In the genomic region with DNA sequence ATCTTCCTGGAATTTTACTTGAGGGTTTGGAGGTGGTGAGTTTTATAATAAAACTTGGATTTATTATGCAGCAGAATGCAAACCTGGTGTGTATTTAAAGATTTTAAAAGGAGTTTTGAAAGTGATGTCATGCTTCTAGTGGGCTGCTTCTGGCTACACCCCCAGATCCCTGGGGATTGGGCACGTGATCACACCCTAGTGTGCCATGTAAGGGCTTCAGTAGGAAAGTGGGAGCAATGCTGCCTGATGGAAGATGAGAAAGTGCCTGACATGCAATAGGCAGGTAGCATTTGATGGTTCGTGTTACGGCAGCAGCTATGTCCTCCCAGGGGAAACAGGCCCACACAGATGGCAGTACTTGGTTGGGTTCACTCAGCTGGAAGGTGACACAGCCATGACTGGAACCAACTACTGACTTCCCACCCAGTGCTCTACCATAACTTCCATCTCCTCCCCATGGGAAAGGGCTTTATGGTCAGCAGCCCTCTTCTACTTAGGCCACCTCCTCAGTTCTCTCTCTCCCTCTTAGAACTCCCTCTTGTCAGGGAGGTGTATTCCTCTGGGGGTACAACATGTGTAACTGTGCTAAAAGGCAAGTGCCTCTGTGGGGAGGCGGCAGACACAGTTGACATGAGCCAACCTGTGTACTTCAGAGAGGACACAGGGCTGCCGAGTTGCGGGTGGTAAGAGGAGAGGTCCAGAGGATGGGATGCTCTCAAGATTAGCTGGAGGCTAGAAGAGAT, we compare ENCODE assay signal across 1 cellular context.
TF ChIP-seq lines count a peak whose summit lies in the region.

No MANE protein-coding gene starts in this region.

TF ChIP-seq in HEK293, 187 proteins besides CTCF, POLR2A, EP300 and RAD21:
- TF ChIP-seq, protein P1, sequence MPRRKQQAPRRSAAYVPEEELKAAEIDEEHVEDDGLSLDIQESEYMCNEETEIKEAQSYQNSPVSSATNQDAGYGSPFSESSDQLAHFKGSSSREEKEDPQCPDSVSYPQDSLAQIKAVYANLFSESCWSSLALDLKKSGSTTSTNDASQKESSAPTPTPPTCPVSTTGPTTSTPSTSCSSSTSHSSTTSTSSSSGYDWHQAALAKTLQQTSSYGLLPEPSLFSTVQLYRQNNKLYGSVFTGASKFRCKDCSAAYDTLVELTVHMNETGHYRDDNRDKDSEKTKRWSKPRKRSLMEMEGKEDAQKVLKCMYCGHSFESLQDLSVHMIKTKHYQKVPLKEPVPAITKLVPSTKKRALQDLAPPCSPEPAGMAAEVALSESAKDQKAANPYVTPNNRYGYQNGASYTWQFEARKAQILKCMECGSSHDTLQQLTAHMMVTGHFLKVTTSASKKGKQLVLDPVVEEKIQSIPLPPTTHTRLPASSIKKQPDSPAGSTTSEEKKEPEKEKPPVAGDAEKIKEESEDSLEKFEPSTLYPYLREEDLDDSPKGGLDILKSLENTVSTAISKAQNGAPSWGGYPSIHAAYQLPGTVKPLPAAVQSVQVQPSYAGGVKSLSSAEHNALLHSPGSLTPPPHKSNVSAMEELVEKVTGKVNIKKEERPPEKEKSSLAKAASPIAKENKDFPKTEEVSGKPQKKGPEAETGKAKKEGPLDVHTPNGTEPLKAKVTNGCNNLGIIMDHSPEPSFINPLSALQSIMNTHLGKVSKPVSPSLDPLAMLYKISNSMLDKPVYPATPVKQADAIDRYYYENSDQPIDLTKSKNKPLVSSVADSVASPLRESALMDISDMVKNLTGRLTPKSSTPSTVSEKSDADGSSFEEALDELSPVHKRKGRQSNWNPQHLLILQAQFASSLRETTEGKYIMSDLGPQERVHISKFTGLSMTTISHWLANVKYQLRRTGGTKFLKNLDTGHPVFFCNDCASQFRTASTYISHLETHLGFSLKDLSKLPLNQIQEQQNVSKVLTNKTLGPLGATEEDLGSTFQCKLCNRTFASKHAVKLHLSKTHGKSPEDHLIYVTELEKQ (tag by site-specific recombination; IDR thresholded peaks at IDR 0.05; ENCODE audit: borderline replicate concordance) = no peak
- TF ChIP-seq ZFP69B (tag by site-specific recombination; IDR thresholded peaks at IDR 0.05) (no peak), ZNF214 (tag by site-specific recombination; IDR thresholded peaks at IDR 0.05; ENCODE audit: borderline replicate concordance) (no peak), ZNF48 (tag by site-specific recombination; IDR thresholded peaks at IDR 0.05) (no peak), ZBTB8A (tag by site-specific recombination; IDR thresholded peaks at IDR 0.05) (0 out of 2 replicates have a peak, but pooled peaks have one; percentile 49), ZNF776 (tag by site-specific recombination; IDR thresholded peaks at IDR 0.05; ENCODE audit: borderline replicate concordance) (no peak), OSR2 (tag by site-specific recombination; IDR thresholded peaks at IDR 0.05) (peak; percentile 86), RBAK (tag by site-specific recombination; IDR thresholded peaks at IDR 0.05) (no peak), HOXD13 (CRISPR knock-in tag; IDR thresholded peaks at IDR 0.05; ENCODE audit: borderline replicate concordance) (no peak), SALL2 (tag by site-specific recombination; IDR thresholded peaks at IDR 0.05; ENCODE audit: borderline replicate concordance) (no peak), ZNF416 (tag by site-specific recombination; IDR thresholded peaks at IDR 0.05) (no peak), GLI4 (tag by site-specific recombination; IDR thresholded peaks at IDR 0.05) (no peak), KLF10 (tag by site-specific recombination; IDR thresholded peaks at IDR 0.05) (peak; percentile 46; the same call in 1 of the 2 replicates), ZNF629 (tag by site-specific recombination; IDR thresholded peaks at IDR 0.05) (peak; percentile 60), ZBTB21 (tag by site-specific recombination; IDR thresholded peaks at IDR 0.05) (0 out of 2 replicates have a peak, but pooled peaks have one; percentile 49), ZNF133 (tag by site-specific recombination; IDR thresholded peaks at IDR 0.05) (peak; percentile 84), SCRT1 (tag by site-specific recombination; IDR thresholded peaks at IDR 0.05; ENCODE audit: borderline replicate concordance) (no peak), MYNN (tag by site-specific recombination; IDR thresholded peaks at IDR 0.05; ENCODE audit: borderline replicate concordance) (no peak), ZSCAN16 (tag by site-specific recombination; IDR thresholded peaks at IDR 0.05) (no peak), ZNF311 (tag by site-specific recombination; IDR thresholded peaks at IDR 0.05; ENCODE audit: borderline replicate concordance) (no peak), ZFHX2 (tag by site-specific recombination; conservative IDR thresholded peaks at IDR 0.05) (peak; percentile 78), KLF8 (tag by site-specific recombination; IDR thresholded peaks at IDR 0.05) (no peak), EGR2 (tag by site-specific recombination; IDR thresholded peaks at IDR 0.05; ENCODE audit: low read depth) (peak; percentile 64), ZBTB17 (tag by site-specific recombination; IDR thresholded peaks at IDR 0.05) (no peak), SP7 (tag by site-specific recombination; IDR thresholded peaks at IDR 0.05) (peak; percentile 54; the same call in 1 of the 2 replicates), ZNF157 (tag by site-specific recombination; IDR thresholded peaks at IDR 0.05) (no peak), ZNF600 (tag by site-specific recombination; IDR thresholded peaks at IDR 0.05) (peak; percentile 89), ZNF302 (tag by site-specific recombination; IDR thresholded peaks at IDR 0.05; ENCODE audit: low read depth) (no peak)
- TF ChIP-seq, protein P2, sequence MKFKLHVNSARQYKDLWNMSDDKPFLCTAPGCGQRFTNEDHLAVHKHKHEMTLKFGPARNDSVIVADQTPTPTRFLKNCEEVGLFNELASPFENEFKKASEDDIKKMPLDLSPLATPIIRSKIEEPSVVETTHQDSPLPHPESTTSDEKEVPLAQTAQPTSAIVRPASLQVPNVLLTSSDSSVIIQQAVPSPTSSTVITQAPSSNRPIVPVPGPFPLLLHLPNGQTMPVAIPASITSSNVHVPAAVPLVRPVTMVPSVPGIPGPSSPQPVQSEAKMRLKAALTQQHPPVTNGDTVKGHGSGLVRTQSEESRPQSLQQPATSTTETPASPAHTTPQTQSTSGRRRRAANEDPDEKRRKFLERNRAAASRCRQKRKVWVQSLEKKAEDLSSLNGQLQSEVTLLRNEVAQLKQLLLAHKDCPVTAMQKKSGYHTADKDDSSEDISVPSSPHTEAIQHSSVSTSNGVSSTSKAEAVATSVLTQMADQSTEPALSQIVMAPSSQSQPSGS (tag by site-specific recombination; IDR thresholded peaks at IDR 0.05; ENCODE audit: low read depth) = peak; percentile 66
- TF ChIP-seq, protein P3, sequence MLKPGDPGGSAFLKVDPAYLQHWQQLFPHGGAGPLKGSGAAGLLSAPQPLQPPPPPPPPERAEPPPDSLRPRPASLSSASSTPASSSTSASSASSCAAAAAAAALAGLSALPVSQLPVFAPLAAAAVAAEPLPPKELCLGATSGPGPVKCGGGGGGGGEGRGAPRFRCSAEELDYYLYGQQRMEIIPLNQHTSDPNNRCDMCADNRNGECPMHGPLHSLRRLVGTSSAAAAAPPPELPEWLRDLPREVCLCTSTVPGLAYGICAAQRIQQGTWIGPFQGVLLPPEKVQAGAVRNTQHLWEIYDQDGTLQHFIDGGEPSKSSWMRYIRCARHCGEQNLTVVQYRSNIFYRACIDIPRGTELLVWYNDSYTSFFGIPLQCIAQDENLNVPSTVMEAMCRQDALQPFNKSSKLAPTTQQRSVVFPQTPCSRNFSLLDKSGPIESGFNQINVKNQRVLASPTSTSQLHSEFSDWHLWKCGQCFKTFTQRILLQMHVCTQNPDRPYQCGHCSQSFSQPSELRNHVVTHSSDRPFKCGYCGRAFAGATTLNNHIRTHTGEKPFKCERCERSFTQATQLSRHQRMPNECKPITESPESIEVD (tag by site-specific recombination; IDR thresholded peaks at IDR 0.05) = peak; percentile 69
- TF ChIP-seq, protein P4, sequence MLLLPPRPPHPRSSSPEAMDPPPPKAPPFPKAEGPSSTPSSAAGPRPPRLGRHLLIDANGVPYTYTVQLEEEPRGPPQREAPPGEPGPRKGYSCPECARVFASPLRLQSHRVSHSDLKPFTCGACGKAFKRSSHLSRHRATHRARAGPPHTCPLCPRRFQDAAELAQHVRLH (tag by site-specific recombination; IDR thresholded peaks at IDR 0.05) = no peak
- TF ChIP-seq, protein P5, sequence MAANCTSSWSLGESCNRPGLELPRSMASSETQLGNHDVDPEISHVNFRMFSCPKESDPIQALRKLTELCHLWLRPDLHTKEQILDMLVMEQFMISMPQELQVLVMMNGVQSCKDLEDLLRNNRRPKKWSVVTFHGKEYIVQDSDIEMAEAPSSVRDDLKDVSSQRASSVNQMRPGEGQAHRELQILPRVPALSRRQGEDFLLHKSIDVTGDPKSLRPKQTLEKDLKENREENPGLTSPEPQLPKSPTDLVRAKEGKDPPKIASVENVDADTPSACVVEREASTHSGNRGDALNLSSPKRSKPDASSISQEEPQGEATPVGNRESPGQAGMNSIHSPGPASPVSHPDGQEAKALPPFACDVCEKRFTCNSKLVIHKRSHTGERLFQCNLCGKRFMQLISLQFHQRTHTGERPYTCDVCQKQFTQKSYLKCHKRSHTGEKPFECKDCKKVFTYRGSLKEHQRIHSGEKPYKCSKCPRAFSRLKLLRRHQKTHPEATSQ (tag by site-specific recombination; IDR thresholded peaks at IDR 0.05) = no peak
- TF ChIP-seq, protein P6, sequence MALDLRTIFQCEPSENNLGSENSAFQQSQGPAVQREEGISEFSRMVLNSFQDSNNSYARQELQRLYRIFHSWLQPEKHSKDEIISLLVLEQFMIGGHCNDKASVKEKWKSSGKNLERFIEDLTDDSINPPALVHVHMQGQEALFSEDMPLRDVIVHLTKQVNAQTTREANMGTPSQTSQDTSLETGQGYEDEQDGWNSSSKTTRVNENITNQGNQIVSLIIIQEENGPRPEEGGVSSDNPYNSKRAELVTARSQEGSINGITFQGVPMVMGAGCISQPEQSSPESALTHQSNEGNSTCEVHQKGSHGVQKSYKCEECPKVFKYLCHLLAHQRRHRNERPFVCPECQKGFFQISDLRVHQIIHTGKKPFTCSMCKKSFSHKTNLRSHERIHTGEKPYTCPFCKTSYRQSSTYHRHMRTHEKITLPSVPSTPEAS (tag by site-specific recombination; IDR thresholded peaks at IDR 0.05) = no peak
